Comparison of ENCODE assay signal across 24 cellular contexts in the genomic region with DNA sequence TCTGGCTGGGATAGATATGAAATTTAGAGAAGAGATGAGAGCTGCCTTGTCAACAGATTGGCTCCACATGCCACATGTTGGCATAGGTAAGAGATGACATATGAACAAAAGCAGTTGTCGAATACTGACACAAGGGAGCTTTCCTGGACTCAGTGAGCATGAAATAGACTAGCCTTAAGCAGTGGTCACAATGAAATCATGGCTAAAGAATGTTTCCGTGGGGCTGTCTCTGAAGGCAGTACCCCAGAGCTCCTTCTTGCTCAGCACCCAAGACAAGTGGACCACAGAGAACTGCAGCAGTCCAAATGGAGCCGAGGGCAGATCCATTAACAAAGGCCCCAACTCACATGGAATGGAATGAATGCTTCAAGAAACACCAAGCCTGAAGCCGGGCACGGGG.
DNase-seq lines count a peak whose midpoint lies in the region; ATAC-seq and TF ChIP-seq lines count a peak whose summit lies in the region.
"Had no signal": no experiment of that assay in that cellular context is flagged by ENCODE, and none has a peak within 500 bp of the region (broad histone marks: within the 10 kb centered on the region; RNA-seq: fewer than 3 reads in every experiment).

No MANE protein-coding gene starts in this region.

- H2BK5ac ChIP-seq in mesenchymal stem cell (ENCODE audit: low read depth, low read length, poor library complexity, severe bottlenecking) = no peak overlapping the region

- no peak overlapping the region for H3K4me2 ChIP-seq in mesenchymal stem cell (ENCODE audit: low read length, poor library complexity, severe bottlenecking)
- H3K4me2 ChIP-seq: smooth muscle cell had no signal

- DNase-seq in AG08395 (ENCODE audit: low spot score) (peak; percentile 29), MG63 (peak; percentile 37), mesenchymal stem cell (peak; percentile 33), foreskin melanocyte (no peak), T-helper 2 cell (no peak), NCI-H345 treated with DMSO at 0.1 percent for 48 hours (lab: John Stamatoyannopoulos, UW; ENCODE audit: unreplicated experiment) (no peak), iPS-NIHi7 (ENCODE audit: extremely low spot score) (no peak)
- DNase-seq: activated CD4-positive, alpha-beta T cell treated with anti-CD3 and anti-CD28 coated beads, Interleukin-2, amount 50 U/mL, for 1 hour; activated naive CD8-positive, alpha-beta T cell treated with anti-CD3 and anti-CD28 coated beads, Interleukin-2, amount 10 ng/mL, durations not matched to agents 7 days and 5 days; brain microvascular endothelial cell; C1 segment of cervical spinal cord; colonic mucosa; GOT3; hippocampal formation; midbrain; NCI-H1694 treated with DMSO at 0.1 percent for 48 hours; NCI-H774; OCI-M1; SHP77 treated with DMSO at 0.1 percent for 48 hours; stomach; T-helper 1 cell; trophoblast cell had no signal

- TF ChIP-seq CTCF in gastroesophageal sphincter (IDR thresholded peaks at IDR 0.05) = no peak

- H3K23ac ChIP-seq in mesenchymal stem cell (ENCODE audit: low read length in 2 of 2) = no peak overlapping the region

- H3K27me3 ChIP-seq in MG63 (no peaks in the 10 kb centered on the region), gastroesophageal sphincter (no peaks in the 10 kb centered on the region), mesenchymal stem cell (ENCODE audit: control insufficient read depth in 1 of 2, insufficient read depth in 1 of 2, low read length in 2 of 2) (no peaks in the 10 kb centered on the region)
- H3K27me3 ChIP-seq: brain microvascular endothelial cell, colonic mucosa, stomach had no signal

- H2AK5ac ChIP-seq in mesenchymal stem cell (ENCODE audit: low read length, severe bottlenecking) = no peak overlapping the region

- H3K36me3 ChIP-seq in MG63 = no peaks in the 10 kb centered on the region
- no peaks in the 10 kb centered on the region for H3K36me3 ChIP-seq in gastroesophageal sphincter
- no peaks in the 10 kb centered on the region for H3K36me3 ChIP-seq in mesenchymal stem cell (ENCODE audit: control insufficient read depth in 1 of 2, insufficient read depth in 2 of 2, low read depth in 1 of 2, low read length in 2 of 2)
- H3K36me3 ChIP-seq: brain microvascular endothelial cell, colonic mucosa, stomach had no signal

- H3K4ac ChIP-seq in mesenchymal stem cell (ENCODE audit: low read depth in 1 of 2, low read length in 2 of 2) = no peak overlapping the region

- no peak overlapping the region for H3K4me3 ChIP-seq in MG63
- H3K4me3 ChIP-seq in gastroesophageal sphincter = no peak overlapping the region
- no peak overlapping the region for H3K4me3 ChIP-seq in mesenchymal stem cell (ENCODE audit: insufficient read depth in 1 of 2, low read depth in 1 of 2, low read length in 2 of 2)
- H3K4me3 ChIP-seq: colonic mucosa, smooth muscle cell, stomach had no signal

- H3K27ac ChIP-seq in gastroesophageal sphincter (peak overlapping the region in 3 of 4 donors; percentile 47 to 59 (median 59)), mesenchymal stem cell (ENCODE audit: low read length, poor library complexity, severe bottlenecking) (peak overlapping the region; percentile 28)
- H3K27ac ChIP-seq: brain microvascular endothelial cell, colonic mucosa, stomach had no signal

- TF ChIP-seq EP300 in gastroesophageal sphincter (IDR thresholded peaks at IDR 0.05) = no peak

- no peaks in the 10 kb centered on the region for H3K79me1 ChIP-seq in mesenchymal stem cell (replicated peaks; ENCODE audit: low read length, poor library complexity, severe bottlenecking)

- H4K8ac ChIP-seq in mesenchymal stem cell (ENCODE audit: low read length) = no peak overlapping the region

- no peak overlapping the region for H2BK15ac ChIP-seq in mesenchymal stem cell (ENCODE audit: low read depth, poor library complexity, severe bottlenecking)

- ATAC-seq in gastroesophageal sphincter = peak; percentile 79

- no peaks in the 10 kb centered on the region for H3K4me1 ChIP-seq in gastroesophageal sphincter
- H3K4me1 ChIP-seq in mesenchymal stem cell (ENCODE audit: control insufficient read depth, insufficient read depth, low read depth, low read length) = peaks cover 8% of the 10 kb centered on the region
- H3K4me1 ChIP-seq: colonic mucosa, stomach had no signal

- no peak overlapping the region for H3K18ac ChIP-seq in mesenchymal stem cell (ENCODE audit: low read depth in 1 of 2, low read length in 2 of 2)

- H4K91ac ChIP-seq in mesenchymal stem cell (ENCODE audit: low read length) = no peak overlapping the region

- H3K9me3 ChIP-seq in MG63 (no peaks in the 10 kb centered on the region), gastroesophageal sphincter (peaks cover 0 to 4% (median 0%) of the 10 kb centered on the region in 3 donors), mesenchymal stem cell (ENCODE audit: control insufficient read depth, low read length) (no peaks in the 10 kb centered on the region)
- H3K9me3 ChIP-seq: colonic mucosa had no signal

- H3K9ac ChIP-seq in mesenchymal stem cell (ENCODE audit: low read length) = no peak overlapping the region

- no peak overlapping the region for H2BK120ac ChIP-seq in mesenchymal stem cell (ENCODE audit: low read depth, low read length)

- no peak overlapping the region for H2AFZ ChIP-seq in mesenchymal stem cell (ENCODE audit: low read depth, low read length)

- H3K14ac ChIP-seq in mesenchymal stem cell (ENCODE audit: low read length in 2 of 2) = no peak overlapping the region

- WGBS in gastroesophageal sphincter (ENCODE audit: low coverage in 1 of 2), 2 donors = 58 to 100% methylated on average over 1 to 3 of the region's 5 CpGs
- 94% methylated on average over 5 of the region's 5 CpGs for WGBS in mesenchymal stem cell

- no peak overlapping the region for H2BK12ac ChIP-seq in mesenchymal stem cell (ENCODE audit: low read length in 2 of 2)

- TF ChIP-seq POLR2A in gastroesophageal sphincter (IDR thresholded peaks at IDR 0.05) = no peak

Comparison
In these comparisons a context has a peak if more than half of its experiments do, and no peak if none do; other contexts are left out.
1. DNase-seq: peak in AG08395 (single experiment), MG63 (single experiment) and mesenchymal stem cell (single experiment); none in foreskin melanocyte (single experiment), T-helper 2 cell (0 of 5), NCI-H345 treated with DMSO at 0.1 percent for 48 hours (single experiment) and iPS-NIHi7 (single experiment).